Comparison of ENCODE assay signal across 1 cellular context in the genomic region with DNA sequence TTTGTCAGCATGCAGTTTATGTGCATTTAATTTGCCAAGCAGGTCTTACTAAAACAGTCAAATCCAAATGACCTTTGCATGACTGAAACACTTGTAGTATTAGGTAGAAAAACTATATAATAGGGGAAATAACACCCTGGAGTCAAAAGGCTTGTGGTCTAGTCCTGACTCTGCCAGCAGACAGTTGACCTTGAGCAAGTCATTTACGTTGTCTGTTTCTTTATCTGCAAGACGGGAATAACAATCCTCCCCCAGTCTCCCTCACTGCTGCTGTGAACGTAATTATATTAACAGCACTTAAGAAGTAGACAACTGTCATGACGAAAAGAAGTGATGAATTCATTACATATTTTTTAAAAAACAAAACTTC.
TF ChIP-seq lines count a peak whose summit lies in the region.

No MANE protein-coding gene starts in this region.

TF ChIP-seq in IMR-90, 13 proteins besides CTCF, POLR2A, EP300 and RAD21:
- TF ChIP-seq BHLHE40 (IDR thresholded peaks at IDR 0.05; ENCODE audit: low read depth, low read length) (no peak), SMC3 (IDR thresholded peaks at IDR 0.05; ENCODE audit: low read depth, low read length) (no peak), CHD1 (IDR thresholded peaks at IDR 0.05; ENCODE audit: low read depth, low read length) (no peak), MXI1 (IDR thresholded peaks at IDR 0.05; ENCODE audit: borderline replicate concordance, low read depth, low read length) (no peak), FOS (IDR thresholded peaks at IDR 0.05; ENCODE audit: low read depth, low read length) (no peak), MAZ (IDR thresholded peaks at IDR 0.05; ENCODE audit: borderline replicate concordance, low read depth, low read length) (no peak), CEBPB (IDR thresholded peaks at IDR 0.05; ENCODE audit: low read depth, low read length) (no peak), RFX5 (IDR thresholded peaks at IDR 0.05; ENCODE audit: low read depth, low read length) (no peak), RCOR1 (IDR thresholded peaks at IDR 0.05; ENCODE audit: insufficient replicate concordance, low read length) (no peak), MAFK (IDR thresholded peaks at IDR 0.05; ENCODE audit: low read depth, low read length) (no peak), NFE2L2 (IDR thresholded peaks at IDR 0.05; ENCODE audit: low read depth, low read length) (no peak)
- TF ChIP-seq, protein P1, sequence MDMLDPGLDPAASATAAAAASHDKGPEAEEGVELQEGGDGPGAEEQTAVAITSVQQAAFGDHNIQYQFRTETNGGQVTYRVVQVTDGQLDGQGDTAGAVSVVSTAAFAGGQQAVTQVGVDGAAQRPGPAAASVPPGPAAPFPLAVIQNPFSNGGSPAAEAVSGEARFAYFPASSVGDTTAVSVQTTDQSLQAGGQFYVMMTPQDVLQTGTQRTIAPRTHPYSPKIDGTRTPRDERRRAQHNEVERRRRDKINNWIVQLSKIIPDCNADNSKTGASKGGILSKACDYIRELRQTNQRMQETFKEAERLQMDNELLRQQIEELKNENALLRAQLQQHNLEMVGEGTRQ (IDR thresholded peaks at IDR 0.05; ENCODE audit: low read depth, low read length), result no peak
- TF ChIP-seq, protein P2, sequence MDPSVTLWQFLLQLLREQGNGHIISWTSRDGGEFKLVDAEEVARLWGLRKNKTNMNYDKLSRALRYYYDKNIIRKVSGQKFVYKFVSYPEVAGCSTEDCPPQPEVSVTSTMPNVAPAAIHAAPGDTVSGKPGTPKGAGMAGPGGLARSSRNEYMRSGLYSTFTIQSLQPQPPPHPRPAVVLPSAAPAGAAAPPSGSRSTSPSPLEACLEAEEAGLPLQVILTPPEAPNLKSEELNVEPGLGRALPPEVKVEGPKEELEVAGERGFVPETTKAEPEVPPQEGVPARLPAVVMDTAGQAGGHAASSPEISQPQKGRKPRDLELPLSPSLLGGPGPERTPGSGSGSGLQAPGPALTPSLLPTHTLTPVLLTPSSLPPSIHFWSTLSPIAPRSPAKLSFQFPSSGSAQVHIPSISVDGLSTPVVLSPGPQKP (IDR thresholded peaks at IDR 0.05; ENCODE audit: borderline replicate concordance, low read depth, low read length), result no peak
